27 cellular contexts compared by ENCODE assay signal in genomic region chr3:117874904-117875874, GRCh38.
DNase-seq lines count a peak whose midpoint lies in the region; ATAC-seq and TF ChIP-seq lines count a peak whose summit lies in the region.
"Had no signal": no experiment of that assay in that cellular context is flagged by ENCODE, and none has a peak within 500 bp of the region (broad histone marks: within the 10 kb centered on the region; RNA-seq: fewer than 3 reads in every experiment).

No MANE protein-coding gene starts in this region.

- DNase-seq in body of pancreas (no peak), kidney glomerular epithelial cell (lab: John Stamatoyannopoulos, UW) (peak; percentile 53), smooth muscle cell (lab: John Stamatoyannopoulos, UW; ENCODE audit: unreplicated experiment) (no peak), mammary epithelial cell (no peak)
- no peak for DNase-seq in activated naive CD4-positive, alpha-beta T cell treated with anti-CD3 and anti-CD28 coated beads, Interleukin-2, amount 50 U/mL, for 72 hours (ENCODE audit: low spot score in 2 of 2)
- DNase-seq in activated naive CD4-positive, alpha-beta T cell treated with anti-CD3 and anti-CD28 coated beads, Interleukin-2, amount 50 U/mL, for 16 hours, result no peak
- DNase-seq: activated CD4-positive, alpha-beta T cell treated with anti-CD3 and anti-CD28 coated beads for 36 hours; activated CD8-positive, alpha-beta memory T cell treated with anti-CD3 and anti-CD28 coated beads, Interleukin-2, amount 50 U/mL, for 48 hours; activated CD8-positive, alpha-beta T cell treated with anti-CD3 and anti-CD28 coated beads for 36 hours; activated naive CD4-positive, alpha-beta T cell treated with anti-CD3 and anti-CD28 coated beads for 36 hours; dorsolateral prefrontal cortex; GOT3; KG1; left lung; naive B cell; NCI-H1436; NCI-H2081; NCI-H2227 treated with DMSO at 0.1 percent for 48 hours; NCI-H526; SHP77 treated with DMSO at 0.1 percent for 48 hours; substantia nigra; trophoblast cell had no signal

- CTCF ChIA-PET in mammary epithelial cell (lab: Charles Lee; ENCODE audit: low non-redundant PET), result no interaction called here

- H3K9ac ChIP-seq in HUES48 (ENCODE audit: low read depth, low read length) (no peak overlapping the region), smooth muscle cell (ENCODE audit: low read depth) (no peak overlapping the region), mammary epithelial cell (ENCODE audit: insufficient read depth, low read length) (no peak overlapping the region)

- intact Hi-C loops in body of pancreas (cut with DNase I), result no loop called here
- intact Hi-C loops in mammary epithelial cell (cut with micrococcal nuclease), result no loop called here

- H3K4me3 ChIP-seq in HUES48 (ENCODE audit: low read depth, low read length) (no peak overlapping the region), body of pancreas (no peak overlapping the region), smooth muscle cell (no peak overlapping the region), mammary epithelial cell (replicated peaks in 1 of 3; ENCODE audit: insufficient read depth in 1 of 3, low read depth in 2 of 3, low read length in 3 of 3) (no peak overlapping the region)
- H3K4me3 ChIP-seq: dorsolateral prefrontal cortex, left lung had no signal

- H3K36me3 ChIP-seq in HUES48 (ENCODE audit: control insufficient read depth, insufficient read depth, low read length) (no peaks in the 10 kb centered on the region), body of pancreas (replicated peaks in 1 of 2; ENCODE audit: insufficient read depth in 1 of 2, low read depth in 2 of 2) (no peaks in the 10 kb centered on the region), smooth muscle cell (ENCODE audit: low read depth) (no peaks in the 10 kb centered on the region), mammary epithelial cell (ENCODE audit: insufficient read depth, low read length) (no peaks in the 10 kb centered on the region)
- H3K36me3 ChIP-seq: left lung had no signal

- no peak for TF ChIP-seq POLR2A in body of pancreas (IDR thresholded peaks at IDR 0.05)

- WGBS in body of pancreas, 2 donors, result 35 to 37% methylated on average over 1 of the region's 1 CpG
- WGBS in smooth muscle cell (ENCODE audit: low lambda C conversion rate), result 68% methylated on average over 1 of the region's 1 CpG
- 67% methylated on average over 1 of the region's 1 CpG for WGBS in mammary epithelial cell (ENCODE audit: low coverage, missing lambda C conversion rate)

- no peaks in the 10 kb centered on the region for H4K20me1 ChIP-seq in smooth muscle cell (ENCODE audit: low read depth)
- no peaks in the 10 kb centered on the region for H4K20me1 ChIP-seq in mammary epithelial cell (ENCODE audit: insufficient read depth, low read length)

- H3K9me3 ChIP-seq in HUES48 (ENCODE audit: control insufficient read depth, insufficient read depth, low read length) (no peaks in the 10 kb centered on the region), body of pancreas (no peaks in the 10 kb centered on the region), smooth muscle cell (replicated peaks; ENCODE audit: low read depth) (no peaks in the 10 kb centered on the region), mammary epithelial cell (replicated peaks; ENCODE audit: insufficient read depth, low read length) (no peaks in the 10 kb centered on the region)
- H3K9me3 ChIP-seq: left lung had no signal

- peak overlapping the region; percentile 75 for H3K27ac ChIP-seq in HUES48 (ENCODE audit: low read depth, low read length)
- peak overlapping the region in 1 of 4 donors; percentile 43 for H3K27ac ChIP-seq in body of pancreas
- peak overlapping the region; percentile 61 for H3K27ac ChIP-seq in smooth muscle cell (ENCODE audit: low read depth)
- H3K27ac ChIP-seq in mammary epithelial cell (ENCODE audit: insufficient read depth, low read depth, low read length), result no peak overlapping the region
- H3K27ac ChIP-seq: left lung had no signal

- H2AFZ ChIP-seq in smooth muscle cell (ENCODE audit: low read depth) (peak overlapping the region; percentile 40), mammary epithelial cell (ENCODE audit: low read depth, low read length) (no peak overlapping the region)

- H3K27ac Mint-ChIP-seq in activated naive CD4-positive, alpha-beta T cell treated with anti-CD3 and anti-CD28 coated beads, Interleukin-2, amount 50 U/mL, for 72 hours, result no peak overlapping the region
- H3K27ac Mint-ChIP-seq: activated CD4-positive, alpha-beta T cell treated with anti-CD3 and anti-CD28 coated beads for 36 hours; activated CD8-positive, alpha-beta T cell treated with anti-CD3 and anti-CD28 coated beads for 36 hours; activated naive CD4-positive, alpha-beta T cell treated with anti-CD3 and anti-CD28 coated beads for 36 hours; activated T-helper 1 cell treated with anti-CD3 and anti-CD28 coated beads, Interleukin-12 subunit alpha, Interleukin-12 subunit beta, Interleukin-2, Interleukin-4 antibody, amounts not matched to agents 30 ng/mL and 10 ng/mL and 1 ng/mL, durations not matched to agents 14 hours and 24 hours and 36 hours; CD14-positive monocyte; naive B cell; stimulated activated effector memory CD8-positive, alpha-beta T cell treated with anti-CD3 and anti-CD28 coated beads, Interleukin-12 subunit alpha, Interleukin-12 subunit beta, amount 100 ng/mL, for 72 hours had no signal

- TF ChIP-seq CTCF in body of pancreas (IDR thresholded peaks at IDR 0.05) (no peak), smooth muscle cell (IDR thresholded peaks at IDR 0.05; ENCODE audit: borderline replicate concordance, insufficient read depth, poor library complexity, severe bottlenecking) (no peak), mammary epithelial cell (conservative IDR thresholded peaks at IDR 0.05 in 1 of 2, IDR thresholded peaks at IDR 0.05 in 1 of 2; ENCODE audit: extremely low read depth in 1 of 2, insufficient read depth in 1 of 2, low read depth in 1 of 2, low read length in 2 of 2) (no peak)

- H3K36me3 Mint-ChIP-seq in activated naive CD4-positive, alpha-beta T cell treated with anti-CD3 and anti-CD28 coated beads, Interleukin-2, amount 50 U/mL, for 72 hours, result no peaks in the 10 kb centered on the region
- H3K36me3 Mint-ChIP-seq: CD14-positive monocyte; naive B cell; stimulated activated effector memory CD8-positive, alpha-beta T cell treated with anti-CD3 and anti-CD28 coated beads, Interleukin-12 subunit alpha, Interleukin-12 subunit beta, amount 100 ng/mL, for 72 hours had no signal

- in situ Hi-C loops in mammary epithelial cell (cut with MboI; ENCODE audit: low sequenced_read_pairs in 2 of 2), result no loop called here

- peaks cover 13 to 15% of the 10 kb centered on the region in 2 donors for H3K9me3 Mint-ChIP-seq in activated naive CD4-positive, alpha-beta T cell treated with anti-CD3 and anti-CD28 coated beads, Interleukin-2, amount 50 U/mL, for 72 hours
- H3K9me3 Mint-ChIP-seq: activated T-helper 1 cell treated with anti-CD3 and anti-CD28 coated beads, Interleukin-12 subunit alpha, Interleukin-12 subunit beta, Interleukin-2, Interleukin-4 antibody, amounts not matched to agents 30 ng/mL and 10 ng/mL and 1 ng/mL, durations not matched to agents 14 hours and 24 hours and 36 hours had no signal

- H3K4me1 ChIP-seq in HUES48 (ENCODE audit: control insufficient read depth, insufficient read depth, low read length) (peaks cover 6% of the 10 kb centered on the region; the same call in 1 of the 2 replicates), body of pancreas (peaks cover 8% of the 10 kb centered on the region), smooth muscle cell (ENCODE audit: low read depth) (peaks cover 28% of the 10 kb centered on the region), mammary epithelial cell (ENCODE audit: insufficient read depth, low read length) (no peaks in the 10 kb centered on the region)
- H3K4me1 ChIP-seq: left lung had no signal

- H3K27me3 ChIP-seq in HUES48 (ENCODE audit: control insufficient read depth, insufficient read depth, low read length), result no peaks in the 10 kb centered on the region
- H3K27me3 ChIP-seq in body of pancreas, result no peaks in the 10 kb centered on the region
- H3K27me3 ChIP-seq in smooth muscle cell (ENCODE audit: low read depth), result no peaks in the 10 kb centered on the region
- H3K27me3 ChIP-seq in mammary epithelial cell (ENCODE audit: insufficient read depth, low read length), result no peaks in the 10 kb centered on the region
- H3K27me3 ChIP-seq: dorsolateral prefrontal cortex, left lung had no signal

- peaks cover 4% of the 10 kb centered on the region for H3F3A ChIP-seq in smooth muscle cell (ENCODE audit: low read depth)

- H3K4me2 ChIP-seq in smooth muscle cell (peak overlapping the region; percentile 64), mammary epithelial cell (ENCODE audit: insufficient read depth, low read depth, low read length) (no peak overlapping the region)

- no TSS peak for BruUV-seq in mammary epithelial cell (replicated peaks; lab: Mats Ljungman, UMichigan)

- dilution Hi-C loops in mammary epithelial cell (cut with HindIII; ENCODE audit: low sequenced_read_pairs), result no loop called here

- no peaks in the 10 kb centered on the region for H3K79me2 ChIP-seq in smooth muscle cell (ENCODE audit: low read depth)
- H3K79me2 ChIP-seq in mammary epithelial cell (ENCODE audit: insufficient read depth, low read length), result no peaks in the 10 kb centered on the region

- peak; percentile 81 for ATAC-seq in body of pancreas
- no peak for ATAC-seq in activated naive CD4-positive, alpha-beta T cell treated with anti-CD3 and anti-CD28 coated beads, Interleukin-2, amount 50 U/mL, for 72 hours
- ATAC-seq: activated CD4-positive, alpha-beta T cell treated with anti-CD3 and anti-CD28 coated beads for 36 hours; activated CD8-positive, alpha-beta T cell treated with anti-CD3 and anti-CD28 coated beads for 36 hours; left lung; Panc1; stimulated activated effector memory CD8-positive, alpha-beta T cell treated with anti-CD3 and anti-CD28 coated beads, Interleukin-12 subunit alpha, Interleukin-12 subunit beta, amount 100 ng/mL, for 72 hours had no signal
